Comparison of ENCODE assay signal across 8 cellular contexts in the genomic region with DNA sequence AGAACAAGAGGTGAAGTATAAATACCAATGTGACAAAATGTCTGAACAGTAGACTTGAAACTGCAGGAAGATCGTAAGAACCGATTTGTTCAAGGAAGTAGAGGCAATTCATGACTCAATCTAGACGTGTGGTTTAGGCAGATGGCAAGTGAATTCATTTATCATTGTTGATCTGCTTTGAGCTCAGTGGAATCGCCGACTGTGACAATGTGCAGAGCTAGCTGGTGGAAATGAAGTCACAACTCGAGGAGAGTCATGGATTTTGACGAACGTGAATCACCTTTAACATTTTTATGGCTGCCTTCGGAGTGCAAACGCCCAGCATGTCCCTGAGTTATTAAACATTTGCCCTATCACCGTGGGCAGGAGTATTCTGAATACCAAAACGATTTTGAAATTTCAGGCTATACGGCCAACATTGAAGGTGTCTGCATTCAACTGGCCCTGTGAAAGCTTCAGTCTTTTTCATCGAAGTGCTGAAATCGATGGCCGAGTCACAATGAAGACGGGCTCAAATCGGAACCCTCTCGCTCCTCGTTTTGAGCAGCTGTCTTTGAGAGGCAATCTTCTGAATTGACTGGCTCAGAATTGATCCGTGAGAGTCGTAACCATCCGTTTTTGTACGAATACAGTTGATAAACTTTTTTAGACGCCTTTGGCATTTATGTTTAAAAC. TPM values are rescaled to one million over a fixed set of nuclear protein-coding genes. Genes with fewer than 3 reads are reported as not detected.
DNase-seq lines count a peak whose midpoint lies in the region; ATAC-seq and TF ChIP-seq lines count a peak whose summit lies in the region.

No MANE protein-coding gene starts in this region.

- in situ Hi-C loops in Panc1 (cut with HindIII; ENCODE audit: low pct_unique_long_range_greater_than_20kb, low sequenced_read_pairs) = no loop called here

- ATAC-seq in GM18517 (IDR thresholded peaks at IDR 0.05; ENCODE audit: unreplicated experiment) = peak; percentile 17
- ATAC-seq in HG03064 (IDR thresholded peaks at IDR 0.05; ENCODE audit: low read depth, unreplicated experiment) = peak; percentile 13
- ATAC-seq in Panc1 = peak; percentile 7; the same call in 1 of the 2 replicates
- no peak for ATAC-seq in HG02884 (IDR thresholded peaks at IDR 0.05; ENCODE audit: unreplicated experiment)

- no peaks in the 10 kb centered on the region for H3K27me3 ChIP-seq in Panc1 (ENCODE audit: control insufficient read depth, insufficient read depth, low read length)

- H3K4me1 ChIP-seq in Panc1 (ENCODE audit: control insufficient read depth, insufficient read depth, low read length) = peaks cover 8% of the 10 kb centered on the region; the same call in 1 of the 2 replicates

- intact Hi-C loops in Panc1 (cut with micrococcal nuclease; ENCODE audit: unreplicated experiment) = no loop called here

- TSS peak; percentile 98 for BruUV-seq in Panc1 (replicated peaks; lab: Mats Ljungman, UMichigan)

- H3K36me3 Mint-ChIP-seq in progenitor cell of endocrine pancreas (ENCODE audit: insufficient read depth) = peaks cover 1% of the 10 kb centered on the region

- H3K9me3 ChIP-seq in Panc1 (ENCODE audit: control insufficient read depth, insufficient read depth, low read depth, low read length) = no peaks in the 10 kb centered on the region

- H3K27me3 Mint-ChIP-seq in progenitor cell of endocrine pancreas = no peaks in the 10 kb centered on the region

- DNase-seq in Panc1 (ENCODE audit: low read depth, low spot score) (no peak), germinal center (ENCODE audit: low spot score) (peak; percentile 10), progenitor cell of endocrine pancreas (ENCODE audit: low spot score, unreplicated experiment) (no peak), NCI-H774 (lab: John Stamatoyannopoulos, UW) (no peak)
- DNase-seq in activated gamma-delta T cell treated with anti-CD3 and anti-CD28 coated beads, Interleukin-2, amount 50 U/mL, for 16 hours (ENCODE audit: low read depth) = peak; percentile 32

- H3K4me3 ChIP-seq in Panc1 (ENCODE audit: low read depth in 2 of 2, low read length in 2 of 2) = peak overlapping the region; percentile 88 to 98

- H3K9me3 Mint-ChIP-seq in progenitor cell of endocrine pancreas (ENCODE audit: low read depth) = peaks cover 20% of the 10 kb centered on the region

- TF ChIP-seq CTCF in Panc1 (IDR thresholded peaks at IDR 0.05) = no peak
- no peak for TF ChIP-seq CTCF in progenitor cell of endocrine pancreas (IDR thresholded peaks at IDR 0.05; ENCODE audit: unreplicated experiment)

- peak overlapping the region; percentile 96 for H3K4me3 Mint-ChIP-seq in progenitor cell of endocrine pancreas (ENCODE audit: low read depth)

- peaks cover 14% of the 10 kb centered on the region for H3K4me1 Mint-ChIP-seq in progenitor cell of endocrine pancreas (ENCODE audit: low read depth)

- no peaks in the 10 kb centered on the region; the same call in 1 of the 2 replicates for H3K36me3 ChIP-seq in Panc1 (ENCODE audit: control insufficient read depth, insufficient read depth, low read length)

- CTCF ChIA-PET in Panc1 (lab: Charles Lee) = interaction anchor here (0.6 kb wide), 1 partner anchor 36 kb away, joined by 5 read pairs; no protein-coding TSS in a partner anchor

- H3K27ac ChIP-seq in Panc1 (ENCODE audit: low read length) = peak overlapping the region; percentile 89

- H3K27ac Mint-ChIP-seq in progenitor cell of endocrine pancreas = peak overlapping the region; percentile 98

- POLR2A ChIA-PET in Panc1 (lab: Charles Lee) = interaction anchor here (0.5 to 0.6 kb wide), 2 partner anchors 444 to 556 kb away, joined by 3 to 7 read pairs; no protein-coding TSS in a partner anchor

RNA-seq across cellular contexts. Expression of a gene that starts 0.7 kb away (rescaled TPM):
- total RNA-seq in Panc1 (2021; ENCODE audit: unreplicated experiment) (174 TPM), progenitor cell of endocrine pancreas (143 and 146 TPM in 2 replicates)
- 77.9 TPM for polyA plus RNA-seq in Panc1 (2012; ENCODE audit: insufficient read length)

RNA-seq across cellular contexts. Expression of a gene that starts 46.0 kb away (rescaled TPM):
- total RNA-seq in Panc1 (2021; ENCODE audit: unreplicated experiment) (4.0 TPM), progenitor cell of endocrine pancreas (2.7 and 3.9 TPM in 2 replicates)
- polyA plus RNA-seq in Panc1 (2012; ENCODE audit: insufficient read length) = 3.0 TPM

Comparison
In these comparisons a context has a peak if more than half of its experiments do, and no peak if none do; other contexts are left out.
1. DNase-seq: peak in activated gamma-delta T cell treated with anti-CD3 and anti-CD28 coated beads, Interleukin-2, amount 50 U/mL, for 16 hours (single experiment) and germinal center (single experiment); none in Panc1 (single experiment), progenitor cell of endocrine pancreas (single experiment) and NCI-H774 (single experiment).